8 cellular contexts compared by ENCODE assay signal in the genomic region with DNA sequence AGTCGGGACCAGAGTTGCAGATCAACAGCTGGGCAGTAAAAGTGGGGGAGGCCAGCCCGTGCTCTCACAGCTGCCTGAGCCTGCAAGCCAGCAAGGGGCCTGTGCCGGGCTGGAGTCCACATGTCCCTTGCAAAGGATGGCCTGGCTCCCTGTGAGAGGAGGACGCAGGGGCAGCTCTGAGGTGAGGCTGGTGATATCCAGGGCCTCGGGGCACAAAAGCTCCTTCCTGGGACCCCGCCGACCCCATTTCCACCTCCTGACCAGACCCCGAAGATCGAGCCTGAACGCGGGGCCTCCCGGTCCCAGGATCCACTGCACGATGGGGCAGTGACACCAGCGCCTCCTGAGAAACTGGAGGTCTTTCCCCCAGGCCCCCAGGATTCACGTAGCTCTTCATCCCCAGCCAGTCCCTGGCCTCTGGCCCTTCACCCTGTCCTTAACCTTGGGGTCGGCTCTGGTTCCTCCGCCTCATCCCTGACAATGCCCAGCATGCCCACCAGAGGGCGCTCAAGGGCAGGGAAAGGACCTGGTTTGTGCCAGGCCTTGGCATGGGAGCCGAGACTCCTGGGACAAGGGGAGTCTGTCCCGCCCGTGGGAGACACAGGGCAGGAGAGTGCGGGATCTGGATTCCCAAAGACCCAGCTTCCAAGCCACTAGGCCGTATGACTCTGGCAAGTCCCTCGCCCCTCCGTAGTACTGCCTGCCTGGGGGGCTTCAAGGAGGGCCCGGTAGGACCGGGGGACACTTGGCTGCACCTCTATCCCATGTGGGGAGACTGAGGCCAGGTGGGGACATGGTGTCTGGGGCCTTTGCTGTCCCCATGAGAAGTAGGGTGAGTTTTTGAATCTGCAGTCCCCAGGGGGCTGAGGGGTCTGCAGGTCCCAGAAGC. TPM values are rescaled to one million over a fixed set of nuclear protein-coding genes. Genes with fewer than 3 reads are reported as not detected.
DNase-seq lines count a peak whose midpoint lies in the region; ATAC-seq, FAIRE-seq and TF ChIP-seq lines count a peak whose summit lies in the region.

No MANE protein-coding gene starts in this region.

- H3K27me3 ChIP-seq in GM06990 (replicated peaks; ENCODE audit: control insufficient read depth, insufficient read depth, low read length) = no peaks in the 10 kb centered on the region
- peaks cover 6 to 69% of the 10 kb centered on the region in 2 experiments for H3K27me3 ChIP-seq in HepG2 (ENCODE audit: control insufficient read depth in 1 of 2, insufficient read depth in 2 of 2, low read length in 2 of 2)

- peak; percentile 96 for TF ChIP-seq CTCF in GM06990 (IDR thresholded peaks at IDR 0.05; ENCODE audit: insufficient read depth, low read length, poor library complexity, severe bottlenecking)
- peak; percentile 96 for TF ChIP-seq CTCF in HepG2 (CRISPR knock-in tag; IDR thresholded peaks at IDR 0.05)

- TF ChIP-seq EP300 in HepG2 (IDR thresholded peaks at IDR 0.05; ENCODE audit: low read depth in 2 of 2, low read length in 2 of 2) (no peak), HepG2 (CRISPR knock-in tag; IDR thresholded peaks at IDR 0.05; ENCODE audit: borderline replicate concordance) (no peak)

- 67% methylated on average over 6 of the region's 27 CpGs for WGBS in HepG2 (ENCODE audit: low lambda C conversion rate)

- CTCF ChIA-PET in HepG2 (lab: Yijun Ruan, JAX; ENCODE audit: low intra/inter-chr PET ratio, low total read pairs) = interaction anchor here (1.5 to 4.1 kb wide), 2 partner anchors 12 to 122 kb away, joined by 11 to 86 read pairs; no protein-coding TSS in a partner anchor

- ATAC-seq in HepG2 (peak; percentile 68), HG02870 (IDR thresholded peaks at IDR 0.05; ENCODE audit: unreplicated experiment) (no peak)

- H3K4me1 ChIP-seq in HepG2 (ENCODE audit: insufficient read depth, low read length) = peaks cover 22% of the 10 kb centered on the region

- no peak overlapping the region for H3K9ac ChIP-seq in HepG2 (ENCODE audit: insufficient read depth, low read depth, low read length)

- no peaks in the 10 kb centered on the region for H3K9me3 ChIP-seq in HepG2 (ENCODE audit: low read length)

- H4K20me1 ChIP-seq in HepG2 (ENCODE audit: insufficient read depth, low read length) = no peaks in the 10 kb centered on the region

- no peak for FAIRE-seq in HepG2 (lab: Jason Lieb, UNC)

- no peak overlapping the region for H3K27ac ChIP-seq in caudate nucleus (ENCODE audit: low read depth, low read length)
- no peak overlapping the region for H3K27ac ChIP-seq in HepG2 (ENCODE audit: extremely low read length, insufficient read depth, low read length)

- DNase-seq in GM06990 (ENCODE audit: extremely low read depth, insufficient read length) = peak; percentile 49
- DNase-seq in MV-4-11 (lab: John Stamatoyannopoulos, UW) = peak; percentile 53
- peak; percentile 69 for DNase-seq in activated CD4-positive, CD25-positive, alpha-beta regulatory T cell treated with anti-CD3 and anti-CD28 coated beads, Interleukin-2, amount 50 U/mL, for 16 hours (ENCODE audit: low read depth, low spot score)
- DNase-seq in caudate nucleus (lab: John Stamatoyannopoulos, UW) = peak in 53 of 61 donors; percentile 19 to 85 (median 69)
- DNase-seq in HepG2 (ENCODE audit: low spot score) = no peak
- peak; percentile 33 to 83 (median 60) for DNase-seq in stimulated activated CD4-positive, alpha-beta T cell treated with anti-CD3 and anti-CD28 coated beads, TNF-alpha, amount 100 ng/mL, for 1 hour (ENCODE audit: low read depth in 3 of 3, low spot score in 1 of 3)
- no peak for DNase-seq in NCI-H226

- BruUV-seq in HepG2 (replicated peaks; lab: Mats Ljungman, UMichigan) = no TSS peak

- no peak overlapping the region for H3K4me3 ChIP-seq in GM06990 (replicated peaks; ENCODE audit: low read depth, low read length)
- H3K4me3 ChIP-seq in HepG2 (replicated peaks in 1 of 3; ENCODE audit: insufficient read depth in 1 of 3, low read depth in 2 of 3, low read length in 3 of 3) = no peak overlapping the region

- in situ Hi-C loops in HepG2 (cut with HindIII; ENCODE audit: extremely low pct_ligation_motif_present, low pct_unique_long_range_greater_than_20kb) = loop anchor here (5.0 kb wide), 1 partner anchor 43 kb away; no protein-coding TSS in a partner anchor

- H3K36me3 ChIP-seq in GM06990 (ENCODE audit: control insufficient read depth, insufficient read depth, low read length) = no peaks in the 10 kb centered on the region
- H3K36me3 ChIP-seq in HepG2 (replicated peaks in 1 of 2; ENCODE audit: control insufficient read depth in 1 of 2, insufficient read depth in 2 of 2, low read length in 2 of 2) = no peaks in the 10 kb centered on the region

- no peak for TF ChIP-seq POLR2A in HepG2 (IDR thresholded peaks at IDR 0.05; ENCODE audit: insufficient read depth in 1 of 2, low read depth in 2 of 2, low read length in 2 of 2)

- H3K79me2 ChIP-seq in HepG2 (ENCODE audit: insufficient read depth, low read length) = no peaks in the 10 kb centered on the region

- intact Hi-C loops in HepG2 (cut with micrococcal nuclease; ENCODE audit: unreplicated experiment) = loop anchor here (1.0 to 5.0 kb wide), 2 partner anchors 43 to 122 kb away; no protein-coding TSS in a partner anchor

- POLR2A ChIA-PET in HepG2 (lab: Yijun Ruan, JAX) = no interaction called here

- H3K4me2 ChIP-seq in HepG2 (ENCODE audit: low read depth, low read length) = no peak overlapping the region

- no peak overlapping the region for H2AFZ ChIP-seq in HepG2 (ENCODE audit: low read length)

- peak; percentile 91 for TF ChIP-seq RAD21 in HepG2 (CRISPR knock-in tag; IDR thresholded peaks at IDR 0.05)

TF ChIP-seq in HepG2, 621 proteins besides CTCF, POLR2A, EP300 and RAD21 (continues in another document):
- TF ChIP-seq HNRNPLL (IDR thresholded peaks at IDR 0.05; ENCODE audit: low read depth, low read length, poor library complexity, severe bottlenecking) (peak; percentile 26), ZFX (CRISPR knock-in tag; IDR thresholded peaks at IDR 0.05; ENCODE audit: low read depth) (peak; percentile 46; the same call in 1 of the 2 replicates)
- TF ChIP-seq, protein P1, sequence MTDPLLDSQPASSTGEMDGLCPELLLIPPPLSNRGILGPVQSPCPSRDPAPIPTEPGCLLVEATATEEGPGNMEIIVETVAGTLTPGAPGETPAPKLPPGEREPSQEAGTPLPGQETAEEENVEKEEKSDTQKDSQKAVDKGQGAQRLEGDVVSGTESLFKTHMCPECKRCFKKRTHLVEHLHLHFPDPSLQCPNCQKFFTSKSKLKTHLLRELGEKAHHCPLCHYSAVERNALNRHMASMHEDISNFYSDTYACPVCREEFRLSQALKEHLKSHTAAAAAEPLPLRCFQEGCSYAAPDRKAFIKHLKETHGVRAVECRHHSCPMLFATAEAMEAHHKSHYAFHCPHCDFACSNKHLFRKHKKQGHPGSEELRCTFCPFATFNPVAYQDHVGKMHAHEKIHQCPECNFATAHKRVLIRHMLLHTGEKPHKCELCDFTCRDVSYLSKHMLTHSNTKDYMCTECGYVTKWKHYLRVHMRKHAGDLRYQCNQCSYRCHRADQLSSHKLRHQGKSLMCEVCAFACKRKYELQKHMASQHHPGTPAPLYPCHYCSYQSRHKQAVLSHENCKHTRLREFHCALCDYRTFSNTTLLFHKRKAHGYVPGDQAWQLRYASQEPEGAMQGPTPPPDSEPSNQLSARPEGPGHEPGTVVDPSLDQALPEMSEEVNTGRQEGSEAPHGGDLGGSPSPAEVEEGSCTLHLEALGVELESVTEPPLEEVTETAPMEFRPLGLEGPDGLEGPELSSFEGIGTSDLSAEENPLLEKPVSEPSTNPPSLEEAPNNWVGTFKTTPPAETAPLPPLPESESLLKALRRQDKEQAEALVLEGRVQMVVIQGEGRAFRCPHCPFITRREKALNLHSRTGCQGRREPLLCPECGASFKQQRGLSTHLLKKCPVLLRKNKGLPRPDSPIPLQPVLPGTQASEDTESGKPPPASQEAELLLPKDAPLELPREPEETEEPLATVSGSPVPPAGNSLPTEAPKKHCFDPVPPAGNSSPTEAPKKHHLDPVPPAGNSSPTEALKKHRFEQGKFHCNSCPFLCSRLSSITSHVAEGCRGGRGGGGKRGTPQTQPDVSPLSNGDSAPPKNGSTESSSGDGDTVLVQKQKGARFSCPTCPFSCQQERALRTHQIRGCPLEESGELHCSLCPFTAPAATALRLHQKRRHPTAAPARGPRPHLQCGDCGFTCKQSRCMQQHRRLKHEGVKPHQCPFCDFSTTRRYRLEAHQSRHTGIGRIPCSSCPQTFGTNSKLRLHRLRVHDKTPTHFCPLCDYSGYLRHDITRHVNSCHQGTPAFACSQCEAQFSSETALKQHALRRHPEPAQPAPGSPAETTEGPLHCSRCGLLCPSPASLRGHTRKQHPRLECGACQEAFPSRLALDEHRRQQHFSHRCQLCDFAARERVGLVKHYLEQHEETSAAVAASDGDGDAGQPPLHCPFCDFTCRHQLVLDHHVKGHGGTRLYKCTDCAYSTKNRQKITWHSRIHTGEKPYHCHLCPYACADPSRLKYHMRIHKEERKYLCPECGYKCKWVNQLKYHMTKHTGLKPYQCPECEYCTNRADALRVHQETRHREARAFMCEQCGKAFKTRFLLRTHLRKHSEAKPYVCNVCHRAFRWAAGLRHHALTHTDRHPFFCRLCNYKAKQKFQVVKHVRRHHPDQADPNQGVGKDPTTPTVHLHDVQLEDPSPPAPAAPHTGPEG (CRISPR knock-in tag; IDR thresholded peaks at IDR 0.05) = no peak

RNA-seq across cellular contexts. Expression of a gene that starts 17.8 kb away (rescaled TPM):
- 0.09 and 0.24 TPM in 2 replicates for total RNA-seq in HepG2 (2016; rRNA removed; fragmentation: Illumina TruSeq; extraction: Trizol)
- 0.09 TPM in 1 of 2 replicates, not detected in the other for total RNA-seq in HepG2 (2016; cell fraction: cytosol; rRNA removed; fragmentation: Illumina TruSeq; extraction: Trizol; ENCODE audit: low read depth)
- total RNA-seq in HepG2 (2016; cell fraction: insoluble cytoplasmic fraction; rRNA removed; fragmentation: Illumina TruSeq; extraction: Trizol) = 0.06 and 0.33 TPM in 2 replicates
- total RNA-seq in HepG2 (2016; cell fraction: membrane; rRNA removed; fragmentation: Illumina TruSeq; extraction: Trizol) = 0.10 and 0.12 TPM in 2 replicates
- total RNA-seq in HepG2 (2016; cell fraction: nucleus; rRNA removed; fragmentation: Illumina TruSeq; extraction: Trizol) = not detected in 2 replicates
- 0.04 TPM in 1 of 2 replicates, not detected in the other for polyA plus RNA-seq in HepG2 (2011; rRNA removed)
- polyA plus RNA-seq in HepG2 (2011; cell fraction: cytosol; rRNA removed) = 0.08 and 0.17 TPM in 2 replicates
- polyA plus RNA-seq in HepG2 (2011; cell fraction: nucleus; rRNA removed) = 0.05 and 0.08 TPM in 2 replicates
- polyA plus RNA-seq in HepG2 (2012) = 0.08 TPM in 1 of 2 replicates, not detected in the other
- polyA plus RNA-seq in HepG2 (2016; cell fraction: cytosol; fragmentation: Illumina TruSeq; extraction: Trizol; ENCODE audit: low read depth) = 0.07 and 0.10 TPM in 2 replicates
- 0.27 and 0.40 TPM in 2 replicates for polyA plus RNA-seq in HepG2 (2016; cell fraction: insoluble cytoplasmic fraction; fragmentation: Illumina TruSeq; extraction: Trizol; ENCODE audit: low read depth)
- polyA plus RNA-seq in HepG2 (2016; cell fraction: membrane; fragmentation: Illumina TruSeq; extraction: Trizol; ENCODE audit: low read depth) = 0.12 and 0.22 TPM in 2 replicates
- 0.25 and 0.30 TPM in 2 replicates for polyA plus RNA-seq in HepG2 (2016; cell fraction: nucleus; fragmentation: Illumina TruSeq; extraction: Trizol; ENCODE audit: insufficient read depth, low read depth)
- 0.30 and 2.8 TPM in 2 replicates for polyA minus RNA-seq in HepG2 (2011; rRNA and poly(A)+ RNA removed; ENCODE audit: low replicate concordance)
- polyA minus RNA-seq in HepG2 (2011; cell fraction: cytosol; rRNA and poly(A)+ RNA removed) = 0.20 TPM in 1 of 2 replicates, not detected in the other
- not detected in 2 replicates for polyA minus RNA-seq in HepG2 (2011; cell fraction: nucleus; rRNA and poly(A)+ RNA removed)

Comparison
In these comparisons a context has a peak if more than half of its experiments do, and no peak if none do; other contexts are left out.
1. DNase-seq: peak in GM06990 (single experiment), MV-4-11 (single experiment), activated CD4-positive, CD25-positive, alpha-beta regulatory T cell treated with anti-CD3 and anti-CD28 coated beads, Interleukin-2, amount 50 U/mL, for 16 hours (single experiment), caudate nucleus (53 of 61) and stimulated activated CD4-positive, alpha-beta T cell treated with anti-CD3 and anti-CD28 coated beads, TNF-alpha, amount 100 ng/mL, for 1 hour (3 of 3); none in HepG2 (single experiment) and NCI-H226 (single experiment).